ENCODE assay signal across 8 cellular contexts in genomic region chr1:147243228-147243685, GRCh38. TPM values are rescaled to one million over a fixed set of nuclear protein-coding genes. Genes with fewer than 3 reads are reported as not detected.
DNase-seq lines count a peak whose midpoint lies in the region; ATAC-seq and TF ChIP-seq lines count a peak whose summit lies in the region.

No MANE protein-coding gene starts in this region.

- H3K9me3 Mint-ChIP-seq in naive B cell = peaks cover 0 to 4% (median 0%) of the 10 kb centered on the region in 7 donors

- H3K23ac ChIP-seq in IMR-90 (ENCODE audit: low read depth, low read length) = peak overlapping the region; percentile 55

- in situ Hi-C loops in IMR-90 (cut with MboI; ENCODE audit: low sequenced_read_pairs) = no loop called here

- DNase-seq in IMR-90 = peak; percentile 86
- DNase-seq in UCSD-AML1 (lab: John Stamatoyannopoulos, UW; ENCODE audit: unreplicated experiment) = peak; percentile 58
- no peak for DNase-seq in naive B cell
- peak in 1 of 2 donors; percentile 26 for DNase-seq in uterus
- DNase-seq in middle frontal gyrus (ENCODE audit: extremely low spot score, low spot score) = no peak

- no peak overlapping the region for H2BK20ac ChIP-seq in IMR-90 (ENCODE audit: low read depth, low read length)

- H3K4me1 ChIP-seq in DOHH2 (ENCODE audit: control insufficient read depth, low read length) = peaks cover 49% of the 10 kb centered on the region
- H3K4me1 ChIP-seq in IMR-90 (ENCODE audit: control insufficient read depth, insufficient read depth, low read length) = peaks cover 7% of the 10 kb centered on the region
- no peaks in the 10 kb centered on the region for H3K4me1 ChIP-seq in uterus

- H3K4me2 ChIP-seq in DOHH2 (ENCODE audit: low read length) = peak overlapping the region; percentile 92
- H3K4me2 ChIP-seq in IMR-90 (ENCODE audit: low read depth, low read length) = peak overlapping the region; percentile 85

- H3K36me3 ChIP-seq in DOHH2 (ENCODE audit: control insufficient read depth, low read length) (peaks cover 21% of the 10 kb centered on the region), IMR-90 (ENCODE audit: control insufficient read depth, insufficient read depth, low read length) (no peaks in the 10 kb centered on the region), uterus (no peaks in the 10 kb centered on the region)

- H4K8ac ChIP-seq in IMR-90 (ENCODE audit: low read depth in 2 of 2, low read length in 2 of 2) = peak overlapping the region in 1 of 2 experiments; percentile 4; a peak in 1 of 4 replicates

- peak overlapping the region; percentile 99 for H2AFZ ChIP-seq in IMR-90 (replicated peaks; ENCODE audit: low read length, poor library complexity)

- BruUV-seq in IMR-90 (replicated peaks; lab: Mats Ljungman, UMichigan) = no TSS peak

- H3K36me3 Mint-ChIP-seq in naive B cell = no peaks in the 10 kb centered on the region

- dilution Hi-C loops in IMR-90 (cut with HindIII; ENCODE audit: low sequenced_read_pairs, unreplicated experiment) = no loop called here

- H3K4me1 Mint-ChIP-seq in naive B cell = peaks cover 37 to 45% (median 44%) of the 10 kb centered on the region in 3 donors

- H3K56ac ChIP-seq in IMR-90 (ENCODE audit: extremely low read depth, insufficient read depth, low read length) = peak overlapping the region; percentile 70

- no peak for TF ChIP-seq POLR2A in IMR-90 (IDR thresholded peaks at IDR 0.05; ENCODE audit: low read depth, low read length)
- no peak for TF ChIP-seq POLR2A in uterus (IDR thresholded peaks at IDR 0.05)

- H3K27me3 ChIP-seq in DOHH2 (ENCODE audit: control insufficient read depth, low read length) = no peaks in the 10 kb centered on the region
- H3K27me3 ChIP-seq in IMR-90 (ENCODE audit: control insufficient read depth, insufficient read depth, low read length) = no peaks in the 10 kb centered on the region
- no peaks in the 10 kb centered on the region for H3K27me3 ChIP-seq in uterus

- peak overlapping the region; percentile 77 for H3K9ac ChIP-seq in IMR-90 (ENCODE audit: low read depth, low read length)

- no peak overlapping the region for H4K5ac ChIP-seq in IMR-90 (ENCODE audit: low read depth, low read length)

- H3K9me2 ChIP-seq in DOHH2 (replicated peaks; ENCODE audit: control insufficient read depth, low read length) = no peaks in the 10 kb centered on the region

- TF ChIP-seq CTCF in DOHH2 (IDR thresholded peaks at IDR 0.05; ENCODE audit: low read depth, low read length, poor library complexity, severe bottlenecking) (peak; percentile 8), IMR-90 (conservative IDR thresholded peaks at IDR 0.05; ENCODE audit: low read depth, low read length) (no peak), uterus (IDR thresholded peaks at IDR 0.05) (no peak)

- CTCF ChIA-PET in IMR-90 (lab: Yijun Ruan, JAX) = interaction anchor here (0.6 to 1.5 kb wide), 10 partner anchors 10 to 248 kb away, joined by 3 to 5 read pairs (median 3); partner anchors contain the start of gene FMO5

- peak overlapping the region; percentile 3; the same call in 1 of the 2 replicates for H4K91ac ChIP-seq in IMR-90 (ENCODE audit: insufficient read depth, low read depth, low read length)

- 0% methylated on average over 4 of the region's 30 CpGs; no CpG with 5 or more reads in 1 of the 2 experiments for WGBS in IMR-90 (ENCODE audit: extremely low coverage in 2 of 2, insufficient read length in 1 of 2), 2 experiments

- peaks cover 11% of the 10 kb centered on the region for H3K9me1 ChIP-seq in IMR-90 (ENCODE audit: insufficient read depth, low read length)

- peak overlapping the region; percentile 11; the same call in 1 of the 2 replicates for H2AK5ac ChIP-seq in IMR-90 (ENCODE audit: low read depth, low read length)

- peak; percentile 21 for ATAC-seq in GM21381 (IDR thresholded peaks at IDR 0.05; ENCODE audit: unreplicated experiment)
- ATAC-seq in IMR-90 (ENCODE audit: low read depth) = peak; percentile 32
- ATAC-seq in esophagus mucosa = peak; percentile 5
- no peak for ATAC-seq in naive B cell (ENCODE audit: low read depth in 2 of 2)

- peaks cover 3 to 30% of the 10 kb centered on the region in 2 experiments; a peak in 3 of 4 replicates for H3K79me1 ChIP-seq in IMR-90 (ENCODE audit: low read depth in 1 of 2, low read length in 2 of 2)

- peak overlapping the region; percentile 58 for H3K4ac ChIP-seq in IMR-90 (ENCODE audit: low read depth, low read length)

- H2AK9ac ChIP-seq in IMR-90 (replicated peaks; ENCODE audit: low read depth, low read length, poor library complexity) = peak overlapping the region; percentile 65

- H3K18ac ChIP-seq in IMR-90 (ENCODE audit: low read depth, low read length) = no peak overlapping the region; the same call in 1 of the 2 replicates

- H4K20me1 ChIP-seq in DOHH2 (ENCODE audit: control insufficient read depth, insufficient read depth, low read depth, low read length) (peaks cover 34% of the 10 kb centered on the region), IMR-90 (ENCODE audit: insufficient read depth, low read length) (peaks cover 34% of the 10 kb centered on the region)

- peak overlapping the region; percentile 91 for H3K4me3 ChIP-seq in DOHH2 (ENCODE audit: low read length)
- peak overlapping the region; percentile 70 for H3K4me3 ChIP-seq in IMR-90 (ENCODE audit: insufficient read depth, low read depth, low read length)
- peak overlapping the region; percentile 67 to 81 for H3K4me3 ChIP-seq in uterus

- H3K27me3 Mint-ChIP-seq in naive B cell = peaks cover 0 to 6% (median 3%) of the 10 kb centered on the region in 3 donors

- peak overlapping the region; percentile 35 for H2BK5ac ChIP-seq in IMR-90 (ENCODE audit: low read depth, low read length, poor library complexity, severe bottlenecking)

- H2BK15ac ChIP-seq in IMR-90 (ENCODE audit: low read depth, low read length) = no peak overlapping the region

- H2BK120ac ChIP-seq in IMR-90 (ENCODE audit: low read depth, low read length) = no peak overlapping the region; the same call in 1 of the 2 replicates

- intact Hi-C loops in IMR-90 (cut with micrococcal nuclease) = loop anchor here (1.0 to 2.0 kb wide), 2 partner anchors 50 to 159 kb away; no protein-coding TSS in a partner anchor
- intact Hi-C loops in uterus (cut with DNase I; ENCODE audit: low total_unique reads) = loop anchor here (5.0 kb wide), 1 partner anchor 71 kb away; the partner anchor contains the start of gene PRKAB2

- H3K9me3 ChIP-seq in DOHH2 (ENCODE audit: control insufficient read depth, insufficient read depth, low read length) = no peaks in the 10 kb centered on the region
- H3K9me3 ChIP-seq in IMR-90 (ENCODE audit: control insufficient read depth, insufficient read depth, low read length) = no peaks in the 10 kb centered on the region
- H3K9me3 ChIP-seq in uterus = no peaks in the 10 kb centered on the region

- H3F3A ChIP-seq in DOHH2 (ENCODE audit: control insufficient read depth, insufficient read depth) = no peaks in the 10 kb centered on the region

- peak overlapping the region; percentile 93 to 98 (median 95) for H3K4me3 Mint-ChIP-seq in naive B cell

- H3K27ac ChIP-seq in DOHH2 (ENCODE audit: low read depth, low read length) (peak overlapping the region; percentile 72), IMR-90 (ENCODE audit: insufficient read depth, low read length) (peak overlapping the region; percentile 70), uterus (peak overlapping the region; percentile 93 to 96)

- peak overlapping the region; percentile 6 to 91 (median 84) for H3K27ac Mint-ChIP-seq in naive B cell

- peaks cover 57% of the 10 kb centered on the region for H3K79me2 ChIP-seq in DOHH2 (ENCODE audit: control insufficient read depth, low read length)

- POLR2A ChIA-PET in IMR-90 (lab: Charles Lee; ENCODE audit: unreplicated experiment) = interaction anchor here (1.2 kb wide), 1 partner anchor 159 kb away, joined by 9 read pairs; no protein-coding TSS in a partner anchor

- 0 out of 2 replicates have a peak overlapping the region, but pooled peaks have one; percentile 64 for H3K14ac ChIP-seq in IMR-90 (replicated peaks; ENCODE audit: low read depth, low read length)

- no peak for TF ChIP-seq RAD21 in IMR-90 (IDR thresholded peaks at IDR 0.05; ENCODE audit: low read length)

TF ChIP-seq in IMR-90, 13 proteins besides CTCF, POLR2A, EP300 and RAD21:
- TF ChIP-seq RCOR1 (IDR thresholded peaks at IDR 0.05; ENCODE audit: insufficient replicate concordance, low read length) (no peak), BHLHE40 (IDR thresholded peaks at IDR 0.05; ENCODE audit: low read depth, low read length) (no peak; the same call in 1 of the 2 replicates), SMC3 (IDR thresholded peaks at IDR 0.05; ENCODE audit: low read depth, low read length) (no peak), CEBPB (IDR thresholded peaks at IDR 0.05; ENCODE audit: low read depth, low read length) (no peak), MAFK (IDR thresholded peaks at IDR 0.05; ENCODE audit: low read depth, low read length) (peak; percentile 1; the same call in 1 of the 2 replicates), FOS (IDR thresholded peaks at IDR 0.05; ENCODE audit: low read depth, low read length) (0 out of 2 replicates have a peak, but pooled peaks have one; percentile 6), NFE2L2 (IDR thresholded peaks at IDR 0.05; ENCODE audit: low read depth, low read length) (no peak), MXI1 (IDR thresholded peaks at IDR 0.05; ENCODE audit: borderline replicate concordance, low read depth, low read length) (no peak), USF2 (IDR thresholded peaks at IDR 0.05; ENCODE audit: low read depth, low read length) (no peak), RFX5 (IDR thresholded peaks at IDR 0.05; ENCODE audit: low read depth, low read length) (no peak)

RNA-seq across cellular contexts. Expression of gene CHD1L, which starts 0.8 kb away (rescaled TPM):
- total RNA-seq in IMR-90 (2012; rRNA removed) = 47.5 and 51.7 TPM in 2 replicates
- polyA plus RNA-seq in IMR-90 (2012; rRNA removed) = 28.2 and 31.2 TPM in 2 replicates
- 6.2 and 8.3 TPM in 2 replicates for polyA plus RNA-seq in IMR-90 (2012; cell fraction: cytosol; rRNA removed)
- polyA plus RNA-seq in IMR-90 (2012; cell fraction: nucleus; rRNA removed; ENCODE audit: low replicate concordance) = 7.3 and 53.9 TPM in 2 replicates
- 19.0 TPM for total RNA-seq in esophagus mucosa
- 10 to 100 TPM; 24.4 to 66.2 (median 40.6) TPM for polyA plus RNA-seq in naive B cell (ENCODE audit: low read depth in 6 of 6)
- total RNA-seq in uterus = 10 to 100 TPM; 23.5 to 41.3 (median 39.5) TPM

RNA-seq across cellular contexts. Expression of gene FMO5, which starts 18.1 kb away (rescaled TPM):
- total RNA-seq in IMR-90 (2012; rRNA removed) (0.36 and 0.83 TPM in 2 replicates), esophagus mucosa (0.68 TPM), uterus (1 to 10 TPM; 2.1 to 3.9 (median 3.8) TPM)
- polyA plus RNA-seq in IMR-90 (2012; rRNA removed) (0.50 and 0.51 TPM in 2 replicates), naive B cell (ENCODE audit: low read depth in 6 of 6) (10 to 100 TPM in 2 of 6 donors, 1 to 10 TPM in 4; 6.5 to 17.5 (median 9.7) TPM)
- 0.01 and 0.10 TPM in 2 replicates for polyA plus RNA-seq in IMR-90 (2012; cell fraction: cytosol; rRNA removed)
- 0.29 and 1.3 TPM in 2 replicates for polyA plus RNA-seq in IMR-90 (2012; cell fraction: nucleus; rRNA removed; ENCODE audit: low replicate concordance)

Comparison
In these comparisons a context has a peak if more than half of its experiments do, and no peak if none do; other contexts are left out.
1. ATAC-seq: peak in GM21381 (single experiment), IMR-90 (single experiment) and esophagus mucosa (single experiment); none in naive B cell (0 of 2).
2. DNase-seq: peak in IMR-90 (single experiment) and UCSD-AML1 (single experiment); none in naive B cell (single experiment) and middle frontal gyrus (single experiment).
3. Peak in every context shown above with its lines, with median percentiles within 50 percentile points of each other: H3K27ac ChIP-seq and H3K4me3 ChIP-seq.